Comparison of ENCODE assay signal across 21 cellular contexts in the genomic region with DNA sequence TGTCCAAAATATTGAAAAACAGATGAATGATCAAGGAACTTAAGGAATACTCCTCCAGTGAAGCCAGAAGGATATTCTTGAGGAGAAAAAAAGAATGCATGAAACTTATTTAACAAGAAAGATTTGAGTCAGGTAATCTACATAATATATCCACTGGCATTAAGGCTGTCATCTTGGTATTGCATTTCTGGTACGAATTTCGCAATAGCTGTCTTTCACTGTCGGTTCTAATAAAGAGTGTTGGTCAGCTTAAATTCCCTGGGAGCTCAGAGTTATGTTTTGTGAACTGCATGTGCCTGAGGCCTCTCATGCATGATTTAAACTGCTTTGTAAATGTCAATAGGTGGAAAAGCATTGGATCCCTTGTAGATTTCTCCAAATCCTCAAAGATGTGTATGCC.
A peak's percentile ranks its signal among the peaks of the same experiment; 100 is the strongest.
DNase-seq lines count a peak whose midpoint lies in the region; ATAC-seq, FAIRE-seq and TF ChIP-seq lines count a peak whose summit lies in the region.
"Had no signal": no experiment of that assay in that cellular context is flagged by ENCODE, and none has a peak within 500 bp of the region (broad histone marks: within the 10 kb centered on the region; RNA-seq: fewer than 3 reads in every experiment).

No MANE protein-coding gene starts in this region.

- no TSS peak for BruUV-seq in mammary epithelial cell (replicated peaks; lab: Mats Ljungman, UMichigan)
- no TSS peak for BruUV-seq in K562 (replicated peaks; lab: Mats Ljungman, UMichigan)

- no peak for ATAC-seq in K562
- peak; percentile 20 for ATAC-seq in left lobe of liver
- no peak for ATAC-seq in GM21367 (IDR thresholded peaks at IDR 0.05; ENCODE audit: unreplicated experiment)

- no peak for TF ChIP-seq RAD21 in K562 (CRISPR knock-in tag; conservative IDR thresholded peaks at IDR 0.05 in 1 of 2, IDR thresholded peaks at IDR 0.05 in 1 of 2)

- H3K79me2 ChIP-seq in mammary epithelial cell (ENCODE audit: insufficient read depth, low read length) (no peaks in the 10 kb centered on the region), K562 (ENCODE audit: control insufficient read depth, insufficient read depth, low read length) (no peaks in the 10 kb centered on the region)

- H2AFZ ChIP-seq in mammary epithelial cell (ENCODE audit: low read depth, low read length) (no peak overlapping the region), K562 (ENCODE audit: low read depth, low read length) (no peak overlapping the region)

- H3K4me1 ChIP-seq in mammary epithelial cell (ENCODE audit: insufficient read depth, low read length) = no peaks in the 10 kb centered on the region
- no peaks in the 10 kb centered on the region for H3K4me1 ChIP-seq in breast epithelium
- peaks cover 3 to 26% of the 10 kb centered on the region in 2 experiments; a peak in 3 of 5 replicates for H3K4me1 ChIP-seq in K562 (replicated peaks in 1 of 2; ENCODE audit: control insufficient read depth in 2 of 2, insufficient read depth in 2 of 2, low read length in 2 of 2)
- no peaks in the 10 kb centered on the region for H3K4me1 ChIP-seq in thymus (ENCODE audit: control insufficient read depth, insufficient read depth, low read length)

- H3K9me1 ChIP-seq in K562 (ENCODE audit: control insufficient read depth, insufficient read depth, low read length) = no peaks in the 10 kb centered on the region

- POLR2A ChIA-PET in K562 (lab: Yijun Ruan, JAX) = no interaction called here

- intact Hi-C loops in mammary epithelial cell (cut with micrococcal nuclease) (no loop called here), breast epithelium (cut with DNase I; ENCODE audit: low total_unique reads) (no loop called here), K562 (cut with micrococcal nuclease) (no loop called here)

- TF ChIP-seq CTCF in mammary epithelial cell (conservative IDR thresholded peaks at IDR 0.05 in 1 of 2, IDR thresholded peaks at IDR 0.05 in 1 of 2; ENCODE audit: extremely low read depth in 1 of 2, insufficient read depth in 1 of 2, low read depth in 1 of 2, low read length in 2 of 2) = no peak
- no peak for TF ChIP-seq CTCF in breast epithelium (IDR thresholded peaks at IDR 0.05)
- no peak for TF ChIP-seq CTCF in K562 (IDR thresholded peaks at IDR 0.05 in 2 of 3, conservative IDR thresholded peaks at IDR 0.05 in 1 of 3; ENCODE audit: insufficient read depth in 2 of 3, low read depth in 1 of 3, low read length in 3 of 3)

- no peak for TF ChIP-seq EP300 in K562 (IDR thresholded peaks at IDR 0.05; ENCODE audit: low read length)

- in situ Hi-C loops in mammary epithelial cell (cut with MboI; ENCODE audit: low sequenced_read_pairs in 2 of 2) (no loop called here), K562 (cut with MboI) (no loop called here)

- H3K9ac ChIP-seq in mammary epithelial cell (ENCODE audit: insufficient read depth, low read length) (no peak overlapping the region), K562 (ENCODE audit: insufficient read depth in 1 of 2, low read depth in 2 of 2, low read length in 2 of 2) (no peak overlapping the region)

- no peak for FAIRE-seq in K562 (lab: Jason Lieb, UNC)
- FAIRE-seq: GM18507 had no signal

- no peak overlapping the region for H3K4me3 ChIP-seq in mammary epithelial cell (replicated peaks in 1 of 3; ENCODE audit: insufficient read depth in 1 of 3, low read depth in 2 of 3, low read length in 3 of 3)
- H3K4me3 ChIP-seq in breast epithelium = no peak overlapping the region
- H3K4me3 ChIP-seq in K562 = no peak overlapping the region
- no peak overlapping the region for H3K4me3 ChIP-seq in thymus (ENCODE audit: low read length)
- H3K4me3 ChIP-seq: SJCRH30 had no signal

- DNase-seq in mammary epithelial cell (peak; percentile 19), breast epithelium (ENCODE audit: low spot score in 2 of 2) (no peak), K562 (ENCODE audit: extremely low read depth in 1 of 4, low spot score in 3 of 4) (no peak), left lobe of liver (ENCODE audit: low spot score) (no peak), mesenteric fat pad (ENCODE audit: low spot score) (no peak), NCI-H2081 (lab: John Stamatoyannopoulos, UW) (no peak)
- DNase-seq: COR-L47; DMS53; GOT3; Karpas-422; NCI-H1417 treated with DMSO at 0.1 percent for 48 hours; NCI-H2029 treated with DMSO at 0.1 percent for 48 hours; NCI-H345; NCI-H526 treated with DMSO at 0.1 percent for 48 hours; NK-92 treated with Interleukin-12 subunit alpha and Interleukin-12 subunit beta, amount 100 ng/mL, for 24 hours; OCI-M1; RPMI8226; SJCRH30 had no signal

- no peak for TF ChIP-seq POLR2A in breast epithelium (IDR thresholded peaks at IDR 0.05)
- no peak for TF ChIP-seq POLR2A in K562 (conservative IDR thresholded peaks at IDR 0.05)

- CTCF ChIA-PET in mammary epithelial cell (lab: Charles Lee; ENCODE audit: low non-redundant PET) (no interaction called here), K562 (lab: Yijun Ruan, JAX; ENCODE audit: low intra/inter-chr PET ratio) (no interaction called here)

- H3K27me3 ChIP-seq in mammary epithelial cell (ENCODE audit: insufficient read depth, low read length) (no peaks in the 10 kb centered on the region), breast epithelium (no peaks in the 10 kb centered on the region), K562 (ENCODE audit: control insufficient read depth in 2 of 2, insufficient read depth in 2 of 2, low read length in 2 of 2) (no peaks in the 10 kb centered on the region; a peak in 1 of 5 replicates), thymus (ENCODE audit: control insufficient read depth, insufficient read depth) (no peaks in the 10 kb centered on the region)
- H3K27me3 ChIP-seq: SJCRH30 had no signal

- no peak overlapping the region for H3K4me2 ChIP-seq in mammary epithelial cell (ENCODE audit: insufficient read depth, low read depth, low read length)
- H3K4me2 ChIP-seq in K562 (ENCODE audit: insufficient read depth, low read length) = no peak overlapping the region

- H3K36me3 ChIP-seq in mammary epithelial cell (ENCODE audit: insufficient read depth, low read length) (no peaks in the 10 kb centered on the region), breast epithelium (no peaks in the 10 kb centered on the region), K562 (ENCODE audit: control insufficient read depth, insufficient read depth, low read length) (no peaks in the 10 kb centered on the region), thymus (ENCODE audit: control insufficient read depth, insufficient read depth) (no peaks in the 10 kb centered on the region)
- H3K36me3 ChIP-seq: SJCRH30 had no signal

- WGBS in mammary epithelial cell (ENCODE audit: low coverage, missing lambda C conversion rate) = 62% methylated on average over 3 of the region's 3 CpGs
- 7% methylated on average over 3 of the region's 3 CpGs for WGBS in K562 (ENCODE audit: insufficient coverage, low coverage, missing lambda C conversion rate)
- 88% methylated on average over 3 of the region's 3 CpGs for WGBS in thymus

- no peaks in the 10 kb centered on the region for H3K9me3 ChIP-seq in mammary epithelial cell (replicated peaks; ENCODE audit: insufficient read depth, low read length)
- H3K9me3 ChIP-seq in breast epithelium = no peaks in the 10 kb centered on the region
- no peaks in the 10 kb centered on the region for H3K9me3 ChIP-seq in K562 (replicated peaks; ENCODE audit: control insufficient read depth, insufficient read depth, low read depth, low read length)
- no peaks in the 10 kb centered on the region for H3K9me3 ChIP-seq in thymus (ENCODE audit: control insufficient read depth)
- H3K9me3 ChIP-seq: SJCRH30 had no signal

- dilution Hi-C loops in mammary epithelial cell (cut with HindIII; ENCODE audit: low sequenced_read_pairs) = no loop called here

- H3K27ac ChIP-seq in mammary epithelial cell (ENCODE audit: insufficient read depth, low read depth, low read length) (no peak overlapping the region), breast epithelium (no peak overlapping the region), K562 (ENCODE audit: extremely low read depth, low read depth, low read length) (no peak overlapping the region), thymus (ENCODE audit: low read depth) (peak overlapping the region; percentile 33)
- H3K27ac ChIP-seq: SJCRH30 had no signal

- no peaks in the 10 kb centered on the region for H4K20me1 ChIP-seq in mammary epithelial cell (ENCODE audit: insufficient read depth, low read length)
- H4K20me1 ChIP-seq in K562 (replicated peaks; ENCODE audit: control insufficient read depth, insufficient read depth, low read length) = peaks cover 5% of the 10 kb centered on the region; the same call in 1 of the 2 replicates

TF ChIP-seq in K562, 482 proteins besides CTCF, POLR2A, EP300 and RAD21 (continues in another document):
- TF ChIP-seq BRF1 (IDR thresholded peaks at IDR 0.05; ENCODE audit: borderline replicate concordance, extremely low read depth, insufficient read length) = no peak
- no peak for TF ChIP-seq BDP1 (IDR thresholded peaks at IDR 0.05; ENCODE audit: insufficient read depth, insufficient read length)
- no peak for TF ChIP-seq COPS2 (conservative IDR thresholded peaks at IDR 0.05)
- TF ChIP-seq ZNF584 (CRISPR knock-in tag; IDR thresholded peaks at IDR 0.05; ENCODE audit: low read depth) = no peak
- TF ChIP-seq PRMT5 (CRISPR knock-in tag; IDR thresholded peaks at IDR 0.05) = no peak
- no peak for TF ChIP-seq NFE2L1 (tag; IDR thresholded peaks at IDR 0.05; ENCODE audit: borderline replicate concordance, low read depth)
- no peak for TF ChIP-seq ZNF444 (CRISPR knock-in tag; IDR thresholded peaks at IDR 0.05)
- no peak for TF ChIP-seq TCFL5 (CRISPR knock-in tag; conservative IDR thresholded peaks at IDR 0.05)
- TF ChIP-seq, protein P1, sequence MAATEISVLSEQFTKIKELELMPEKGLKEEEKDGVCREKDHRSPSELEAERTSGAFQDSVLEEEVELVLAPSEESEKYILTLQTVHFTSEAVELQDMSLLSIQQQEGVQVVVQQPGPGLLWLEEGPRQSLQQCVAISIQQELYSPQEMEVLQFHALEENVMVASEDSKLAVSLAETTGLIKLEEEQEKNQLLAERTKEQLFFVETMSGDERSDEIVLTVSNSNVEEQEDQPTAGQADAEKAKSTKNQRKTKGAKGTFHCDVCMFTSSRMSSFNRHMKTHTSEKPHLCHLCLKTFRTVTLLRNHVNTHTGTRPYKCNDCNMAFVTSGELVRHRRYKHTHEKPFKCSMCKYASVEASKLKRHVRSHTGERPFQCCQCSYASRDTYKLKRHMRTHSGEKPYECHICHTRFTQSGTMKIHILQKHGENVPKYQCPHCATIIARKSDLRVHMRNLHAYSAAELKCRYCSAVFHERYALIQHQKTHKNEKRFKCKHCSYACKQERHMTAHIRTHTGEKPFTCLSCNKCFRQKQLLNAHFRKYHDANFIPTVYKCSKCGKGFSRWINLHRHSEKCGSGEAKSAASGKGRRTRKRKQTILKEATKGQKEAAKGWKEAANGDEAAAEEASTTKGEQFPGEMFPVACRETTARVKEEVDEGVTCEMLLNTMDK (IDR thresholded peaks at IDR 0.05; ENCODE audit: borderline replicate concordance, insufficient read depth, low read depth, low read length, poor library complexity, severe bottlenecking) = no peak
- no peak for TF ChIP-seq LEF1 (IDR thresholded peaks at IDR 0.05)
- no peak for TF ChIP-seq ZBTB1 (CRISPR knock-in tag; IDR thresholded peaks at IDR 0.05; ENCODE audit: borderline replicate concordance, low read depth)
- peak; percentile 91 for TF ChIP-seq CEBPB (tag; IDR thresholded peaks at IDR 0.05)
